1 cellular context compared by ENCODE assay signal in genomic region chr15:77282333-77282732, GRCh38.
A peak's percentile ranks its signal among the peaks of the same experiment; 100 is the strongest.
TF ChIP-seq lines count a peak whose summit lies in the region.

No MANE protein-coding gene starts in this region.

TF ChIP-seq in HepG2, 621 proteins besides CTCF, POLR2A, EP300 and RAD21 (continued from another document):
- TF ChIP-seq SAP130 (CRISPR knock-in tag; IDR thresholded peaks at IDR 0.05; ENCODE audit: low read depth) (peak; percentile 23; the same call in 1 of the 2 replicates), NFE2L2 (IDR thresholded peaks at IDR 0.05; ENCODE audit: low read length) (peak; percentile 55), BCL6 (CRISPR knock-in tag; IDR thresholded peaks at IDR 0.05) (0 out of 2 replicates have a peak, but pooled peaks have one; percentile 15), MAFF (IDR thresholded peaks at IDR 0.05; ENCODE audit: low read depth, low read length) (peak; percentile 59)
TF ChIP-seq in HepG2: peak in this region for 15.
